Comparison of ENCODE assay signal across 8 cellular contexts in the genomic region with DNA sequence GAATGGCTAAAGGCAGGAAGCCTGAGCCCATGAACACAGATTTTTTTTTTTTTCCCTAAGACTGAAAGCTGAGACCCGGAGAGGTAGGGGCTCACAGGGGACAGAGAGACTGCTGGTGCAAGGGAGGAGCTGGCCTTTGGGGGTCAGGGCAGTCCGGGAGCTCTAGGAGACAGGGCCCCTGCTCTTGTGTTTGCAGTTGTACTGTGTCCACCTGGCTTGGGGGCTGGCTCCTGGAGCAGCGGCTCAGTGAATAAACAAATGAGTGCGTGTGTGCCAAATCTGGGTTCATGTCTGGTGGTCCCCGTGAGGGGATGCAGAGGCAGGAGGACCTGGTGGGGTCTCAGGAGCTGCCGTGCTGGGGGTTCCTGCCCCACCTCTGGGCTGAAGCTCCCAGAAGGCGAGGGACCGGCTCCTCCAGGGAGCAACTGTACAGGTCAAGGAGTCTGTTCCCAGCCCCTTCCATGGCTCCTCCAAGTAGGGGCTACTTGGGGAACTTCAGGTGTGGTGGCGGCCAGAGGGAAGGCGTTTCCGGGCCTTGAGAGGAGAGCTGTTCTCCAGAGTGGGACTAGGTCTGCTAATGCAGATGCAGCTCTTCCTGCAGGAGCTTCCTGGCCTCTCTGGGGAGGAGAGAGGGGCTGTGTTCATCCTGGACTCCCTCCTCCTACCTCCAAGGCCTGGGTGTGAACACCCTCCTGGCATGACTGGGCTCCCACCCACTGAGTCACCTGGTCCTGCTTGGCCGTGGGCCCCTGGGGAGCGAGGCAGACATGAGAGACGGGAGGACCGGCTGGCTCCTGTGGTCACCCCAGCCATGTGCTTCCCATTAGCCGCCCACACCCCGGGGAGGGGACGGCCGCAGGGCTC. TPM values are rescaled to one million over a fixed set of nuclear protein-coding genes. Genes with fewer than 3 reads are reported as not detected.
DNase-seq lines count a peak whose midpoint lies in the region; ATAC-seq and TF ChIP-seq lines count a peak whose summit lies in the region.

No MANE protein-coding gene starts in this region.

- no peak overlapping the region for H3K9ac ChIP-seq in mammary epithelial cell (ENCODE audit: insufficient read depth, low read length)

- H3K4me2 ChIP-seq in mammary epithelial cell (ENCODE audit: insufficient read depth, low read depth, low read length): no peak overlapping the region

- H3K4me1 ChIP-seq in mammary epithelial cell (ENCODE audit: insufficient read depth, low read length): peaks cover 22% of the 10 kb centered on the region
- peaks cover 38% of the 10 kb centered on the region for H3K4me1 ChIP-seq in testis

- dilution Hi-C loops in mammary epithelial cell (cut with HindIII; ENCODE audit: low sequenced_read_pairs): no loop called here

- H3K9me3 ChIP-seq in mammary epithelial cell (replicated peaks; ENCODE audit: insufficient read depth, low read length): no peaks in the 10 kb centered on the region
- H3K9me3 ChIP-seq in testis: no peaks in the 10 kb centered on the region

- ATAC-seq in GM21447 (IDR thresholded peaks at IDR 0.05; ENCODE audit: unreplicated experiment): no peak
- no peak for ATAC-seq in HG03039 (IDR thresholded peaks at IDR 0.05; ENCODE audit: unreplicated experiment)

- CTCF ChIA-PET in mammary epithelial cell (lab: Charles Lee; ENCODE audit: low non-redundant PET): no interaction called here

- TF ChIP-seq CTCF in NB4 (IDR thresholded peaks at IDR 0.05; ENCODE audit: low read depth, low read length): no peak
- TF ChIP-seq CTCF in mammary epithelial cell (conservative IDR thresholded peaks at IDR 0.05 in 1 of 2, IDR thresholded peaks at IDR 0.05 in 1 of 2; ENCODE audit: extremely low read depth in 1 of 2, insufficient read depth in 1 of 2, low read depth in 1 of 2, low read length in 2 of 2): no peak
- no peak for TF ChIP-seq CTCF in kidney epithelial cell (IDR thresholded peaks at IDR 0.05; ENCODE audit: insufficient read depth, low read length, poor library complexity, severe bottlenecking)
- no peak for TF ChIP-seq CTCF in testis (IDR thresholded peaks at IDR 0.05)

- TF ChIP-seq POLR2A in NB4 (IDR thresholded peaks at IDR 0.05; ENCODE audit: extremely low read depth, insufficient read length): no peak
- no peak for TF ChIP-seq POLR2A in testis (IDR thresholded peaks at IDR 0.05)

- no peaks in the 10 kb centered on the region for H4K20me1 ChIP-seq in mammary epithelial cell (ENCODE audit: insufficient read depth, low read length)

- H3K4me3 ChIP-seq in NB4 (ENCODE audit: low read depth, low read length) (no peak overlapping the region), mammary epithelial cell (replicated peaks in 1 of 3; ENCODE audit: insufficient read depth in 1 of 3, low read depth in 2 of 3, low read length in 3 of 3) (no peak overlapping the region), kidney epithelial cell (ENCODE audit: low read depth, low read length) (no peak overlapping the region), testis (no peak overlapping the region)

- peak overlapping the region; percentile 57 for H2AFZ ChIP-seq in mammary epithelial cell (ENCODE audit: low read depth, low read length)

- intact Hi-C loops in mammary epithelial cell (cut with micrococcal nuclease): loop anchor here (5.0 kb wide), 1 partner anchor 95 kb away; no protein-coding TSS in a partner anchor
- intact Hi-C loops in testis (cut with DNase I; ENCODE audit: low total_unique reads): loop anchor here (5.0 kb wide), 2 partner anchors 90 to 320 kb away; no protein-coding TSS in a partner anchor

- H3K36me3 ChIP-seq in mammary epithelial cell (ENCODE audit: insufficient read depth, low read length) (no peaks in the 10 kb centered on the region), kidney epithelial cell (ENCODE audit: control insufficient read depth, insufficient read depth, low read length) (no peaks in the 10 kb centered on the region), testis (ENCODE audit: low read depth, missing control alignments) (no peaks in the 10 kb centered on the region)

- 54% methylated on average over 16 of the region's 19 CpGs for WGBS in mammary epithelial cell (ENCODE audit: low coverage, missing lambda C conversion rate)
- 41 to 45% methylated on average over 15 to 19 of the region's 19 CpGs for WGBS in testis, 2 donors

- BruUV-seq in mammary epithelial cell (replicated peaks; lab: Mats Ljungman, UMichigan): no TSS peak

- DNase-seq in NB4 (ENCODE audit: low read depth) (peak; percentile 52), mammary epithelial cell (peak; percentile 84), kidney epithelial cell (ENCODE audit: low read depth) (peak; percentile 28), testis (no peak), NOMO-1 treated with dmso at 0.1 percent for 144 hours (lab: John Stamatoyannopoulos, UW; ENCODE audit: unreplicated experiment) (no peak), NCI-H524 (lab: John Stamatoyannopoulos, UW) (no peak)

- no peak overlapping the region for H3K27ac ChIP-seq in mammary epithelial cell (ENCODE audit: insufficient read depth, low read depth, low read length)
- peak overlapping the region; percentile 32 to 84 for H3K27ac ChIP-seq in testis

- H3K27me3 ChIP-seq in mammary epithelial cell (ENCODE audit: insufficient read depth, low read length) (no peaks in the 10 kb centered on the region), kidney epithelial cell (ENCODE audit: control insufficient read depth, insufficient read depth, low read length) (no peaks in the 10 kb centered on the region), testis (no peaks in the 10 kb centered on the region)

- in situ Hi-C loops in mammary epithelial cell (cut with MboI; ENCODE audit: low sequenced_read_pairs in 2 of 2): no loop called here

- H3K79me2 ChIP-seq in mammary epithelial cell (ENCODE audit: insufficient read depth, low read length): no peaks in the 10 kb centered on the region

RNA-seq across cellular contexts. Expression of a gene that starts 57.6 kb away (rescaled TPM):
- total RNA-seq in mammary epithelial cell: 10 to 100 TPM; 67.2 to 69.0 TPM
- 93.7 TPM for polyA plus RNA-seq in mammary epithelial cell
- 90.6 TPM for polyA minus RNA-seq in mammary epithelial cell
- total RNA-seq in kidney epithelial cell: 102 and 105 TPM in 2 replicates
- 100 to 1,000 TPM; 184 to 203 TPM for total RNA-seq in testis
- 270 TPM for polyA plus RNA-seq in testis (ENCODE audit: insufficient read depth, low read depth, low replicate concordance)

Comparison
In these comparisons a context has a peak if more than half of its experiments do, and no peak if none do; other contexts are left out.
1. DNase-seq: peak in NB4 (single experiment), mammary epithelial cell (single experiment) and kidney epithelial cell (single experiment); none in testis (single experiment), NOMO-1 treated with dmso at 0.1 percent for 144 hours (single experiment) and NCI-H524 (0 of 2).